In the genomic region with DNA sequence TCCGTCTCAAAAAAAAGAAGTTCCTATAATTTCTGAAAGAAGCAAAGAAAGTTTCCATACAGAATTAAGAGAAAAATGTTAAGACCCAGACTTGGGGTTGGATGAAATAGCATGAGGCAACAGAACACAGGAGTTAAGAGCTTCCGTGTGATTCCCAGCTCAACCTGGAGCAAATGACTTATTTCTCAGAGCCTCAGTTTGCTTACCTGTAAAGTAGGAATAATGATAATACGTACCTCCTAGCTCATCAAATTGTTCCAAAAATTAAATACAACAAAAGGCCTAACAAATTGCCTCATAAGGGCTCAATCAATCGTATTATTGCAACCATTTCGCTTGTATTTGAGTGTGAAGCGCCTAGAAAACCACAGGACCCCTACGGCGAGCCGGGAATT, we compare ENCODE assay signal across 1 cellular context.
TF ChIP-seq lines count a peak whose summit lies in the region.

No MANE protein-coding gene starts in this region.

TF ChIP-seq in HCT116, 20 proteins besides CTCF, POLR2A, EP300 and RAD21 (continued from another document):
- TF ChIP-seq, protein P1, sequence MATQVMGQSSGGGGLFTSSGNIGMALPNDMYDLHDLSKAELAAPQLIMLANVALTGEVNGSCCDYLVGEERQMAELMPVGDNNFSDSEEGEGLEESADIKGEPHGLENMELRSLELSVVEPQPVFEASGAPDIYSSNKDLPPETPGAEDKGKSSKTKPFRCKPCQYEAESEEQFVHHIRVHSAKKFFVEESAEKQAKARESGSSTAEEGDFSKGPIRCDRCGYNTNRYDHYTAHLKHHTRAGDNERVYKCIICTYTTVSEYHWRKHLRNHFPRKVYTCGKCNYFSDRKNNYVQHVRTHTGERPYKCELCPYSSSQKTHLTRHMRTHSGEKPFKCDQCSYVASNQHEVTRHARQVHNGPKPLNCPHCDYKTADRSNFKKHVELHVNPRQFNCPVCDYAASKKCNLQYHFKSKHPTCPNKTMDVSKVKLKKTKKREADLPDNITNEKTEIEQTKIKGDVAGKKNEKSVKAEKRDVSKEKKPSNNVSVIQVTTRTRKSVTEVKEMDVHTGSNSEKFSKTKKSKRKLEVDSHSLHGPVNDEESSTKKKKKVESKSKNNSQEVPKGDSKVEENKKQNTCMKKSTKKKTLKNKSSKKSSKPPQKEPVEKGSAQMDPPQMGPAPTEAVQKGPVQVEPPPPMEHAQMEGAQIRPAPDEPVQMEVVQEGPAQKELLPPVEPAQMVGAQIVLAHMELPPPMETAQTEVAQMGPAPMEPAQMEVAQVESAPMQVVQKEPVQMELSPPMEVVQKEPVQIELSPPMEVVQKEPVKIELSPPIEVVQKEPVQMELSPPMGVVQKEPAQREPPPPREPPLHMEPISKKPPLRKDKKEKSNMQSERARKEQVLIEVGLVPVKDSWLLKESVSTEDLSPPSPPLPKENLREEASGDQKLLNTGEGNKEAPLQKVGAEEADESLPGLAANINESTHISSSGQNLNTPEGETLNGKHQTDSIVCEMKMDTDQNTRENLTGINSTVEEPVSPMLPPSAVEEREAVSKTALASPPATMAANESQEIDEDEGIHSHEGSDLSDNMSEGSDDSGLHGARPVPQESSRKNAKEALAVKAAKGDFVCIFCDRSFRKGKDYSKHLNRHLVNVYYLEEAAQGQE (IDR thresholded peaks at IDR 0.05; ENCODE audit: low read depth) = no peak
- TF ChIP-seq EZH2 (IDR thresholded peaks at IDR 0.05) = no peak
- no peak for TF ChIP-seq ZNF274 (IDR thresholded peaks at IDR 0.05; ENCODE audit: low read depth, low read length)
- no peak for TF ChIP-seq SP1 (IDR thresholded peaks at IDR 0.05; ENCODE audit: low read depth)
- no peak for TF ChIP-seq CEBPB (IDR thresholded peaks at IDR 0.05; ENCODE audit: low read depth)
- TF ChIP-seq SIN3A (IDR thresholded peaks at IDR 0.05; ENCODE audit: low read depth) = no peak
- TF ChIP-seq, protein P2, sequence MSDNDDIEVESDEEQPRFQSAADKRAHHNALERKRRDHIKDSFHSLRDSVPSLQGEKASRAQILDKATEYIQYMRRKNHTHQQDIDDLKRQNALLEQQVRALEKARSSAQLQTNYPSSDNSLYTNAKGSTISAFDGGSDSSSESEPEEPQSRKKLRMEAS (IDR thresholded peaks at IDR 0.05) = no peak
- TF ChIP-seq FOSL1 (IDR thresholded peaks at IDR 0.05; ENCODE audit: low read depth) = no peak
- TF ChIP-seq ELF1 (IDR thresholded peaks at IDR 0.05; ENCODE audit: borderline replicate concordance, low read depth) = no peak
- no peak for TF ChIP-seq SRF (IDR thresholded peaks at IDR 0.05; ENCODE audit: low read depth)
- no peak for TF ChIP-seq JUND (IDR thresholded peaks at IDR 0.05)
- TF ChIP-seq, protein P3, sequence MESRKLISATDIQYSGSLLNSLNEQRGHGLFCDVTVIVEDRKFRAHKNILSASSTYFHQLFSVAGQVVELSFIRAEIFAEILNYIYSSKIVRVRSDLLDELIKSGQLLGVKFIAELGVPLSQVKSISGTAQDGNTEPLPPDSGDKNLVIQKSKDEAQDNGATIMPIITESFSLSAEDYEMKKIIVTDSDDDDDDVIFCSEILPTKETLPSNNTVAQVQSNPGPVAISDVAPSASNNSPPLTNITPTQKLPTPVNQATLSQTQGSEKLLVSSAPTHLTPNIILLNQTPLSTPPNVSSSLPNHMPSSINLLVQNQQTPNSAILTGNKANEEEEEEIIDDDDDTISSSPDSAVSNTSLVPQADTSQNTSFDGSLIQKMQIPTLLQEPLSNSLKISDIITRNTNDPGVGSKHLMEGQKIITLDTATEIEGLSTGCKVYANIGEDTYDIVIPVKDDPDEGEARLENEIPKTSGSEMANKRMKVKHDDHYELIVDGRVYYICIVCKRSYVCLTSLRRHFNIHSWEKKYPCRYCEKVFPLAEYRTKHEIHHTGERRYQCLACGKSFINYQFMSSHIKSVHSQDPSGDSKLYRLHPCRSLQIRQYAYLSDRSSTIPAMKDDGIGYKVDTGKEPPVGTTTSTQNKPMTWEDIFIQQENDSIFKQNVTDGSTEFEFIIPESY (IDR thresholded peaks at IDR 0.05; ENCODE audit: extremely low read depth, insufficient replicate concordance, low read length) = no peak
